In genomic region chr9:19331877-19332276, GRCh38 we compare ENCODE assay signal across 1 cellular context.
TF ChIP-seq lines count a peak whose summit lies in the region.

No MANE protein-coding gene starts in this region.

TF ChIP-seq in SK-N-SH, 30 proteins besides CTCF, POLR2A, EP300 and RAD21 (continued from another document):
- TF ChIP-seq PBX3 (IDR thresholded peaks at IDR 0.05), result no peak
